In the genomic region with DNA sequence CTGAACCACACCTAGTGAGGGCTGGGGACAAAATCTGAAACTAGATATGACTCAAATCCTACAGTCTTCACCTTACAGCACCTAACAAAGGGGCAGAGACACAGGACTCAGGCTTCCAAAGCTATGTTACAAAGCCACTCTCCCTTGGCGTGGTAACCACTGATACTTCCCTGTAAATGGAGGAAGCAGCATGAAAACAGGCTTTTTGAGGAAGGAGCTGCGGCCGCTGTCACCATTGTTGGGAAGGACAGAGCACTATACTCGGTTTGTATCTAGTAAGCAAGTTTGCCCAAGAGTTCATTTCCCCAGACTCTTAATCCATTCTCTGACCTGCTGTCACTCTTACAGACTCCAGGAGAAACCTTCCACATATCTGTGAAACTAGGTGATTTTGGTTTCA, we compare ENCODE assay signal across 11 cellular contexts.
DNase-seq lines count a peak whose midpoint lies in the region; ATAC-seq, FAIRE-seq and TF ChIP-seq lines count a peak whose summit lies in the region.
"Had no signal": no experiment of that assay in that cellular context is flagged by ENCODE, and none has a peak within 500 bp of the region (broad histone marks: within the 10 kb centered on the region; RNA-seq: fewer than 3 reads in every experiment).

No MANE protein-coding gene starts in this region.

- no peaks in the 10 kb centered on the region for H3K79me2 ChIP-seq in K562 (ENCODE audit: control insufficient read depth, insufficient read depth, low read length)

- no peaks in the 10 kb centered on the region for H3K36me3 Mint-ChIP-seq in CD14-positive monocyte
- H3K36me3 Mint-ChIP-seq in activated CD8-positive, alpha-beta T cell treated with anti-CD3 and anti-CD28 coated beads, Interleukin-2, amount 10 ng/mL, durations not matched to agents 7 days and 5 days (ENCODE audit: low read depth) = no peaks in the 10 kb centered on the region

- no peak overlapping the region for H3K4me2 ChIP-seq in K562 (ENCODE audit: insufficient read depth, low read length)

- no peak for ATAC-seq in K562
- ATAC-seq in activated CD8-positive, alpha-beta T cell treated with anti-CD3 and anti-CD28 coated beads, Interleukin-2, amount 10 ng/mL, durations not matched to agents 7 days and 5 days = no peak

- H3K4me1 Mint-ChIP-seq in CD14-positive monocyte = peaks cover 25% of the 10 kb centered on the region
- H3K4me1 Mint-ChIP-seq in activated CD8-positive, alpha-beta T cell treated with anti-CD3 and anti-CD28 coated beads, Interleukin-2, amount 10 ng/mL, durations not matched to agents 7 days and 5 days (ENCODE audit: low read depth) = peaks cover 2% of the 10 kb centered on the region

- POLR2A ChIA-PET in K562 (lab: Yijun Ruan, JAX) = interaction anchor here (0.7 to 2.1 kb wide), 6 partner anchors 12 to 1107 kb away, joined by 3 to 11 read pairs (median 4); a partner anchor contains a TSS
- POLR2A ChIA-PET in activated CD8-positive, alpha-beta T cell treated with anti-CD3 and anti-CD28 coated beads, Interleukin-2, amount 10 ng/mL, durations not matched to agents 7 days and 5 days (lab: Charles Lee) = no interaction called here

- TF ChIP-seq CTCF in CD14-positive monocyte (IDR thresholded peaks at IDR 0.05) = no peak
- no peak for TF ChIP-seq CTCF in K562 (IDR thresholded peaks at IDR 0.05 in 2 of 3, conservative IDR thresholded peaks at IDR 0.05 in 1 of 3; ENCODE audit: insufficient read depth in 2 of 3, low read depth in 1 of 3, low read length in 3 of 3)

- peaks cover 6 to 26% of the 10 kb centered on the region in 2 experiments; a peak in 4 of 5 replicates for H3K27me3 ChIP-seq in K562 (ENCODE audit: control insufficient read depth in 2 of 2, insufficient read depth in 2 of 2, low read length in 2 of 2)

- no TSS peak for BruUV-seq in K562 (replicated peaks; lab: Mats Ljungman, UMichigan)

- no peak for TF ChIP-seq EP300 in K562 (IDR thresholded peaks at IDR 0.05; ENCODE audit: low read length)

- peaks cover 0 to 2% (median 0%) of the 10 kb centered on the region in 7 donors for H3K9me3 Mint-ChIP-seq in CD14-positive monocyte
- H3K9me3 Mint-ChIP-seq in activated CD8-positive, alpha-beta T cell treated with anti-CD3 and anti-CD28 coated beads, Interleukin-2, amount 10 ng/mL, durations not matched to agents 7 days and 5 days (ENCODE audit: insufficient read depth) = no peaks in the 10 kb centered on the region

- intact Hi-C loops in CD14-positive monocyte (cut with micrococcal nuclease) = loop anchor here in 1 of 2 donors (5.0 to 10.0 kb wide), 2 partner anchors 113 to 705 kb away; no protein-coding TSS in a partner anchor
- intact Hi-C loops in K562 (cut with micrococcal nuclease) = loop anchor here (2.0 kb wide), 1 partner anchor 23 kb away; no protein-coding TSS in a partner anchor

- CTCF ChIA-PET in K562 (lab: Yijun Ruan, JAX; ENCODE audit: low intra/inter-chr PET ratio) = interaction anchor here (0.6 to 4.2 kb wide), 4 partner anchors 30 to 703 kb away, joined by 3 to 66 read pairs (median 5); no protein-coding TSS in a partner anchor
- CTCF ChIA-PET in activated CD8-positive, alpha-beta T cell treated with anti-CD3 and anti-CD28 coated beads, Interleukin-2, amount 10 ng/mL, durations not matched to agents 7 days and 5 days (lab: Charles Lee) = interaction anchor here (0.9 to 8.7 kb wide), 25 partner anchors 12 to 702 kb away, joined by 3 to 227 read pairs (median 6); no protein-coding TSS in a partner anchor

- H2AFZ ChIP-seq in K562 (ENCODE audit: low read depth, low read length) = peak overlapping the region; percentile 25

- H3K9ac ChIP-seq in K562 (ENCODE audit: insufficient read depth in 1 of 2, low read depth in 2 of 2, low read length in 2 of 2) = no peak overlapping the region

- 56% methylated on average over 4 of the region's 4 CpGs for WGBS in K562 (ENCODE audit: insufficient coverage, low coverage, missing lambda C conversion rate)

- H3K9me1 ChIP-seq in K562 (ENCODE audit: control insufficient read depth, insufficient read depth, low read length) = no peaks in the 10 kb centered on the region

- no peak for TF ChIP-seq RAD21 in K562 (CRISPR knock-in tag; conservative IDR thresholded peaks at IDR 0.05 in 1 of 2, IDR thresholded peaks at IDR 0.05 in 1 of 2)

- H3K27ac ChIP-seq in K562 (ENCODE audit: extremely low read depth, low read depth, low read length) = no peak overlapping the region
- H3K27ac ChIP-seq: RWPE1 had no signal

- DNase-seq in CD14-positive monocyte (ENCODE audit: low spot score) (peak; percentile 56), GM12892 (ENCODE audit: insufficient read length) (no peak), K562 (ENCODE audit: extremely low read depth in 1 of 4, low spot score in 3 of 4) (no peak), mesenteric fat pad (ENCODE audit: low spot score) (peak; percentile 78), NCI-H2196 (lab: John Stamatoyannopoulos, UW; ENCODE audit: unreplicated experiment) (no peak)
- DNase-seq in stimulated activated CD4-positive, alpha-beta T cell treated with anti-CD3 and anti-CD28 coated beads, Interleukin-12 subunit alpha, Interleukin-12 subunit beta, amount 100 ng/mL, for 4 hours = no peak
- DNase-seq in activated CD8-positive, alpha-beta T cell treated with anti-CD3 and anti-CD28 coated beads, Interleukin-2, amount 10 ng/mL, durations not matched to agents 7 days and 5 days = no peak
- DNase-seq: NCI-H2171, NCI-H510A had no signal

- no peaks in the 10 kb centered on the region for H4K20me1 ChIP-seq in K562 (replicated peaks; ENCODE audit: control insufficient read depth, insufficient read depth, low read length)

- H3K36me3 ChIP-seq in K562 (ENCODE audit: control insufficient read depth, insufficient read depth, low read length) = no peaks in the 10 kb centered on the region

- H3K4me1 ChIP-seq in K562 (replicated peaks in 1 of 2; ENCODE audit: control insufficient read depth in 2 of 2, insufficient read depth in 2 of 2, low read length in 2 of 2) = peaks cover 3 to 8% of the 10 kb centered on the region in 2 experiments; a peak in 3 of 5 replicates

- TF ChIP-seq POLR2A in GM12892 (IDR thresholded peaks at IDR 0.05; ENCODE audit: low read depth, low read length) = no peak
- TF ChIP-seq POLR2A in K562 (conservative IDR thresholded peaks at IDR 0.05) = no peak

- H3K27ac Mint-ChIP-seq in CD14-positive monocyte = peak overlapping the region in 5 of 7 donors; percentile 13 to 76 (median 65)
- H3K27ac Mint-ChIP-seq in activated CD8-positive, alpha-beta T cell treated with anti-CD3 and anti-CD28 coated beads, Interleukin-2, amount 10 ng/mL, durations not matched to agents 7 days and 5 days = no peak overlapping the region

- peaks cover 0 to 3% (median 2%) of the 10 kb centered on the region in 3 donors for H3K27me3 Mint-ChIP-seq in CD14-positive monocyte (ENCODE audit: low read depth in 3 of 3)
- H3K27me3 Mint-ChIP-seq in activated CD8-positive, alpha-beta T cell treated with anti-CD3 and anti-CD28 coated beads, Interleukin-2, amount 10 ng/mL, durations not matched to agents 7 days and 5 days (ENCODE audit: low read depth) = no peaks in the 10 kb centered on the region

- no peaks in the 10 kb centered on the region for H3K9me3 ChIP-seq in K562 (replicated peaks; ENCODE audit: control insufficient read depth, insufficient read depth, low read depth, low read length)

- peak; percentile 33 for FAIRE-seq in GM12892 (lab: Jason Lieb, UNC)
- FAIRE-seq in K562 (lab: Jason Lieb, UNC) = peak; percentile 15
- FAIRE-seq: H54 had no signal

- in situ Hi-C loops in K562 (cut with MboI) = loop anchor here (5.0 to 10.0 kb wide), 2 partner anchors 73 to 120 kb away; no protein-coding TSS in a partner anchor

- no peak overlapping the region for H3K4me3 ChIP-seq in K562

- H3K4me3 Mint-ChIP-seq in CD14-positive monocyte = peak overlapping the region in 1 of 2 donors; percentile 63
- H3K4me3 Mint-ChIP-seq in activated CD8-positive, alpha-beta T cell treated with anti-CD3 and anti-CD28 coated beads, Interleukin-2, amount 10 ng/mL, durations not matched to agents 7 days and 5 days = no peak overlapping the region

TF ChIP-seq in K562, 482 proteins besides CTCF, POLR2A, EP300 and RAD21 (continues in another document):
- TF ChIP-seq SMAD4 (CRISPR knock-in tag; conservative IDR thresholded peaks at IDR 0.05) (no peak), NCOA4 (IDR thresholded peaks at IDR 0.05; ENCODE audit: partially characterized antibody) (no peak), PHB2 (IDR thresholded peaks at IDR 0.05; ENCODE audit: low read depth) (no peak), ZKSCAN8 (CRISPR knock-in tag; IDR thresholded peaks at IDR 0.05) (no peak), SAFB (IDR thresholded peaks at IDR 0.05; ENCODE audit: borderline replicate concordance, low read depth, low read length) (no peak), ERF (CRISPR knock-in tag; IDR thresholded peaks at IDR 0.05) (no peak)

Comparison
In these comparisons a context has a peak if more than half of its experiments do, and no peak if none do; other contexts are left out.
1. DNase-seq: peak in CD14-positive monocyte (single experiment) and mesenteric fat pad (single experiment); none in GM12892 (single experiment), K562 (0 of 4), stimulated activated CD4-positive, alpha-beta T cell treated with anti-CD3 and anti-CD28 coated beads, Interleukin-12 subunit alpha, Interleukin-12 subunit beta, amount 100 ng/mL, for 4 hours (single experiment), activated CD8-positive, alpha-beta T cell treated with anti-CD3 and anti-CD28 coated beads, Interleukin-2, amount 10 ng/mL, durations not matched to agents 7 days and 5 days (single experiment) and NCI-H2196 (single experiment).